In genomic region chr6:150981095-150981494, GRCh38 we compare ENCODE assay signal across 12 cellular contexts.
DNase-seq lines count a peak whose midpoint lies in the region; ATAC-seq and TF ChIP-seq lines count a peak whose summit lies in the region.
"Had no signal": no experiment of that assay in that cellular context is flagged by ENCODE, and none has a peak within 500 bp of the region (broad histone marks: within the 10 kb centered on the region; RNA-seq: fewer than 3 reads in every experiment).

No MANE protein-coding gene starts in this region.

- H3K4me1 Mint-ChIP-seq in effector memory CD8-positive, alpha-beta T cell (ENCODE audit: low read depth in 2 of 2) = no peaks in the 10 kb centered on the region
- H3K4me1 Mint-ChIP-seq in activated T-cell treated with anti-CD3 and anti-CD28 coated beads, Interleukin-2, amount 50 U/mL, for 72 hours (ENCODE audit: low read depth) = peaks cover 5% of the 10 kb centered on the region
- peaks cover 2% of the 10 kb centered on the region for H3K4me1 Mint-ChIP-seq in activated CD8-positive, alpha-beta T cell treated with anti-CD3 and anti-CD28 coated beads for 36 hours (ENCODE audit: low read depth)

- no peak for TF ChIP-seq CTCF in GM20000 (IDR thresholded peaks at IDR 0.05; ENCODE audit: extremely low read depth, missing control alignments)
- TF ChIP-seq CTCF in activated CD8-positive, alpha-beta T cell treated with anti-CD3 and anti-CD28 coated beads for 36 hours (IDR thresholded peaks at IDR 0.05) = no peak

- CTCF ChIA-PET in activated CD8-positive, alpha-beta T cell treated with anti-CD3 and anti-CD28 coated beads for 36 hours (lab: Charles Lee) = no interaction called here

- peak; percentile 65 for DNase-seq in GM20000 (ENCODE audit: low spot score)
- DNase-seq in effector memory CD8-positive, alpha-beta T cell = peak in 1 of 3 experiments; percentile 2
- DNase-seq in activated T-cell treated with anti-CD3 and anti-CD28 coated beads, Interleukin-2, amount 50 U/mL, for 72 hours = no peak
- no peak for DNase-seq in activated CD4-positive, alpha-beta T cell treated with anti-CD3 and anti-CD28 coated beads, Interleukin-2, amount 50 U/mL, for 48 hours
- no peak for DNase-seq in activated CD8-positive, alpha-beta T cell treated with anti-CD3 and anti-CD28 coated beads for 36 hours
- no peak for DNase-seq in left colon
- DNase-seq: activated CD4-positive, alpha-beta T cell treated with anti-CD3 and anti-CD28 coated beads, Interleukin-2, amount 10 ng/mL, durations not matched to agents 7 days and 5 days; kidney; NCI-H1694; SHP77 had no signal

- no peaks in the 10 kb centered on the region for H3K9me3 Mint-ChIP-seq in effector memory CD8-positive, alpha-beta T cell
- no peaks in the 10 kb centered on the region for H3K9me3 Mint-ChIP-seq in activated T-cell treated with anti-CD3 and anti-CD28 coated beads, Interleukin-2, amount 50 U/mL, for 72 hours
- no peaks in the 10 kb centered on the region for H3K9me3 Mint-ChIP-seq in activated CD8-positive, alpha-beta T cell treated with anti-CD3 and anti-CD28 coated beads for 36 hours
- H3K9me3 Mint-ChIP-seq: activated CD4-positive, alpha-beta T cell treated with anti-CD3 and anti-CD28 coated beads, Interleukin-2, amount 10 ng/mL, durations not matched to agents 7 days and 5 days had no signal

- H3K36me3 Mint-ChIP-seq in effector memory CD8-positive, alpha-beta T cell (ENCODE audit: insufficient read depth) = no peaks in the 10 kb centered on the region
- peaks cover 0 to 22% of the 10 kb centered on the region in 2 donors for H3K36me3 Mint-ChIP-seq in activated T-cell treated with anti-CD3 and anti-CD28 coated beads, Interleukin-2, amount 50 U/mL, for 72 hours (ENCODE audit: insufficient read depth in 2 of 2)
- H3K36me3 Mint-ChIP-seq in activated CD8-positive, alpha-beta T cell treated with anti-CD3 and anti-CD28 coated beads for 36 hours (ENCODE audit: low read depth) = peaks cover 53% of the 10 kb centered on the region

- ATAC-seq in GM18498 (IDR thresholded peaks at IDR 0.05; ENCODE audit: unreplicated experiment) (peak; percentile 65), HG03095 (IDR thresholded peaks at IDR 0.05; ENCODE audit: unreplicated experiment) (peak; percentile 91), left colon (no peak)
- peak; percentile 69 for ATAC-seq in effector memory CD8-positive, alpha-beta T cell (replicated peaks)
- ATAC-seq in activated T-cell treated with anti-CD3 and anti-CD28 coated beads, Interleukin-2, amount 50 U/mL, for 72 hours (replicated peaks in 1 of 2) = no peak
- no peak for ATAC-seq in activated CD8-positive, alpha-beta T cell treated with anti-CD3 and anti-CD28 coated beads for 36 hours

- POLR2A ChIA-PET in activated CD8-positive, alpha-beta T cell treated with anti-CD3 and anti-CD28 coated beads for 36 hours (lab: Charles Lee) = no interaction called here

- no peak overlapping the region for H3K4me3 Mint-ChIP-seq in effector memory CD8-positive, alpha-beta T cell
- H3K4me3 Mint-ChIP-seq in activated T-cell treated with anti-CD3 and anti-CD28 coated beads, Interleukin-2, amount 50 U/mL, for 72 hours = no peak overlapping the region
- no peak overlapping the region for H3K4me3 Mint-ChIP-seq in activated CD8-positive, alpha-beta T cell treated with anti-CD3 and anti-CD28 coated beads for 36 hours
- H3K4me3 Mint-ChIP-seq: activated CD4-positive, alpha-beta T cell treated with anti-CD3 and anti-CD28 coated beads, Interleukin-2, amount 10 ng/mL, durations not matched to agents 7 days and 5 days had no signal

- intact Hi-C loops in activated CD8-positive, alpha-beta T cell treated with anti-CD3 and anti-CD28 coated beads for 36 hours (cut with micrococcal nuclease) = no loop called here
- intact Hi-C loops in left colon (cut with DNase I, micrococcal nuclease) = no loop called here

- no peaks in the 10 kb centered on the region for H3K27me3 Mint-ChIP-seq in effector memory CD8-positive, alpha-beta T cell
- H3K27me3 Mint-ChIP-seq in activated T-cell treated with anti-CD3 and anti-CD28 coated beads, Interleukin-2, amount 50 U/mL, for 72 hours (ENCODE audit: low read depth) = no peaks in the 10 kb centered on the region
- H3K27me3 Mint-ChIP-seq in activated CD8-positive, alpha-beta T cell treated with anti-CD3 and anti-CD28 coated beads for 36 hours = no peaks in the 10 kb centered on the region
- H3K27me3 Mint-ChIP-seq: activated CD4-positive, alpha-beta T cell treated with anti-CD3 and anti-CD28 coated beads, Interleukin-2, amount 10 ng/mL, durations not matched to agents 7 days and 5 days had no signal

- peak overlapping the region in 1 of 2 donors; percentile 35 for H3K27ac Mint-ChIP-seq in effector memory CD8-positive, alpha-beta T cell
- H3K27ac Mint-ChIP-seq in activated T-cell treated with anti-CD3 and anti-CD28 coated beads, Interleukin-2, amount 50 U/mL, for 72 hours = no peak overlapping the region
- H3K27ac Mint-ChIP-seq in activated CD8-positive, alpha-beta T cell treated with anti-CD3 and anti-CD28 coated beads for 36 hours = no peak overlapping the region
- H3K27ac Mint-ChIP-seq: activated CD4-positive, alpha-beta T cell treated with anti-CD3 and anti-CD28 coated beads, Interleukin-2, amount 10 ng/mL, durations not matched to agents 7 days and 5 days had no signal

Comparison
In these comparisons a context has a peak if more than half of its experiments do, and no peak if none do; other contexts are left out.
1. ATAC-seq: peak in GM18498 (single experiment), HG03095 (single experiment) and effector memory CD8-positive, alpha-beta T cell (single experiment); none in activated T-cell treated with anti-CD3 and anti-CD28 coated beads, Interleukin-2, amount 50 U/mL, for 72 hours (0 of 2), activated CD8-positive, alpha-beta T cell treated with anti-CD3 and anti-CD28 coated beads for 36 hours (single experiment) and left colon (single experiment).